ENCODE assay signal across 8 cellular contexts in the genomic region with DNA sequence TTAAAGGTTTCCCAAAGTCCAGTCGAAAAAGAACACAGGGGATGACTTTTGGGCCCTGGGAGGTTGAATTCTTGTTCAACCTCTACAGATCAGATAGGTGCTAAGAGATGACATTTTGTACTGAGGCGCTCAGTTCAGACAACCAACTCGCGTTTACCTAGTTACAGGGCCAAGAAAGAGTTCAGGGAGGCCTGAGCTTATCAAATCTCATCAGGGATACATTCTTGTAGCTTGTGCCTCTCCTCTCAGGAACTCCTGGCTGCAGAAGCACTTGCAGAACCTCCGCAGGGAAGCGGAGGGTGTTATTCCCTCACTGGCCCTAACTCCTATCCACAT. TPM values are rescaled to one million over a fixed set of nuclear protein-coding genes. Genes with fewer than 3 reads are reported as not detected.
DNase-seq lines count a peak whose midpoint lies in the region; ATAC-seq and TF ChIP-seq lines count a peak whose summit lies in the region.

No MANE protein-coding gene starts in this region.

- TF ChIP-seq CTCF in kidney epithelial cell (IDR thresholded peaks at IDR 0.05; ENCODE audit: insufficient read depth, low read length, poor library complexity, severe bottlenecking) (no peak), thyroid gland (IDR thresholded peaks at IDR 0.05) (no peak)

- H3K4me1 ChIP-seq in adipocyte (ENCODE audit: control insufficient read depth, insufficient read depth, low read length) (peaks cover 15% of the 10 kb centered on the region), thyroid gland (peaks cover 13 to 23% of the 10 kb centered on the region in 2 donors)

- H3K27ac Mint-ChIP-seq in activated CD4-positive, alpha-beta T cell treated with anti-CD3 and anti-CD28 coated beads for 36 hours, result peak overlapping the region; percentile 98

- no peak for DNase-seq in activated CD4-positive, alpha-beta T cell treated with anti-CD3 and anti-CD28 coated beads for 36 hours
- no peak for DNase-seq in activated CD4-positive, alpha-beta T cell treated with anti-CD3 and anti-CD28 coated beads for 48 hours
- DNase-seq in adipocyte (ENCODE audit: low read depth), result peak; percentile 9
- no peak for DNase-seq in kidney epithelial cell (ENCODE audit: low read depth)
- no peak for DNase-seq in thyroid gland
- no peak for DNase-seq in stimulated activated CD4-positive, alpha-beta T cell treated with anti-CD3 and anti-CD28 coated beads, Interleukin-2, amount 100 ng/mL, for 48 hours
- DNase-seq in activated CD8-positive, alpha-beta memory T cell treated with anti-CD3 and anti-CD28 coated beads for 24 hours, result no peak
- no peak for DNase-seq in foreskin melanocyte

- H3K27me3 ChIP-seq in adipocyte (replicated peaks; ENCODE audit: control insufficient read depth, insufficient read depth, low read length) (no peaks in the 10 kb centered on the region), kidney epithelial cell (ENCODE audit: control insufficient read depth, insufficient read depth, low read length) (no peaks in the 10 kb centered on the region), thyroid gland (no peaks in the 10 kb centered on the region)

- H3K4me3 Mint-ChIP-seq in activated CD4-positive, alpha-beta T cell treated with anti-CD3 and anti-CD28 coated beads for 36 hours, result peak overlapping the region; percentile 93

- peaks cover 30% of the 10 kb centered on the region for H3K36me3 ChIP-seq in adipocyte (ENCODE audit: control insufficient read depth, insufficient read depth, low read length, severe bottlenecking)
- peaks cover 4% of the 10 kb centered on the region for H3K36me3 ChIP-seq in kidney epithelial cell (ENCODE audit: control insufficient read depth, insufficient read depth, low read length)
- H3K36me3 ChIP-seq in thyroid gland, result peaks cover 10 to 20% of the 10 kb centered on the region in 2 donors

- WGBS in thyroid gland, 2 donors, result 27 to 31% methylated on average over 6 of the region's 6 CpGs

- peak overlapping the region; percentile 94 for H3K9ac ChIP-seq in adipocyte (ENCODE audit: low read length)

- H3K4me1 Mint-ChIP-seq in activated CD4-positive, alpha-beta T cell treated with anti-CD3 and anti-CD28 coated beads for 36 hours, result peaks cover 15% of the 10 kb centered on the region

- POLR2A ChIA-PET in activated CD4-positive, alpha-beta T cell treated with anti-CD3 and anti-CD28 coated beads for 36 hours (lab: Charles Lee), result interaction anchor here (0.7 to 1.9 kb wide), 2 partner anchors 20 to 197 kb away, joined by 3 to 8 read pairs; partner anchors contain the start of gene ZNF671

- no peaks in the 10 kb centered on the region for H3K27me3 Mint-ChIP-seq in activated CD4-positive, alpha-beta T cell treated with anti-CD3 and anti-CD28 coated beads for 36 hours

- peaks cover 34% of the 10 kb centered on the region for H3K9me3 Mint-ChIP-seq in activated CD4-positive, alpha-beta T cell treated with anti-CD3 and anti-CD28 coated beads for 36 hours (ENCODE audit: low read depth)

- intact Hi-C loops in activated CD4-positive, alpha-beta T cell treated with anti-CD3 and anti-CD28 coated beads for 36 hours (cut with DNase I, micrococcal nuclease), result loop anchor here (2.0 to 5.0 kb wide), 3 partner anchors 65 to 407 kb away; partner anchors contain the start of genes ZNF416 (in 1 of the 2) and ZNF552 (in 1 of the 2)
- intact Hi-C loops in thyroid gland (cut with DNase I), result loop anchor here (10.0 kb wide), 1 partner anchor 147 kb away; no protein-coding TSS in a partner anchor

- no peaks in the 10 kb centered on the region for H3K9me3 ChIP-seq in adipocyte (ENCODE audit: control insufficient read depth, low read length)
- H3K9me3 ChIP-seq in thyroid gland, result no peaks in the 10 kb centered on the region

- H3K4me3 ChIP-seq in adipocyte (ENCODE audit: low read length) (peak overlapping the region; percentile 93), kidney epithelial cell (ENCODE audit: low read depth, low read length) (peak overlapping the region; percentile 89), thyroid gland (replicated peaks in 1 of 3) (peak overlapping the region; percentile 63 to 95 (median 68))

- no peak for TF ChIP-seq POLR2A in thyroid gland (IDR thresholded peaks at IDR 0.05)

- ATAC-seq in activated CD4-positive, alpha-beta T cell treated with anti-CD3 and anti-CD28 coated beads for 36 hours, result no peak

- H3K36me3 Mint-ChIP-seq in activated CD4-positive, alpha-beta T cell treated with anti-CD3 and anti-CD28 coated beads for 36 hours (ENCODE audit: low read depth), result peaks cover 60% of the 10 kb centered on the region

- peak overlapping the region in 2 of 3 donors; percentile 74 to 85 for H3K27ac ChIP-seq in thyroid gland

- CTCF ChIA-PET in activated CD4-positive, alpha-beta T cell treated with anti-CD3 and anti-CD28 coated beads for 36 hours (lab: Charles Lee), result interaction anchor here (1.2 kb wide), 1 partner anchor 13 kb away, joined by 3 read pairs; no protein-coding TSS in a partner anchor

RNA-seq across cellular contexts. Expression of gene ZNF776, which starts 0.8 kb away (rescaled TPM):
- total RNA-seq in activated CD4-positive, alpha-beta T cell treated with anti-CD3 and anti-CD28 coated beads for 36 hours, result 10 to 100 TPM in 1 of 2 experiments, 1 to 10 TPM in 1; 8.9 to 14.7 TPM
- total RNA-seq in kidney epithelial cell (9.9 and 12.2 TPM in 2 replicates), thyroid gland (10 to 100 TPM; 17.6 to 24.4 (median 22.4) TPM)

RNA-seq across cellular contexts. Expression of gene ZNF671, which starts 20.0 kb away (rescaled TPM):
- total RNA-seq in activated CD4-positive, alpha-beta T cell treated with anti-CD3 and anti-CD28 coated beads for 36 hours, result 1 to 10 TPM; 7.5 to 8.8 TPM
- total RNA-seq in kidney epithelial cell (2.9 and 4.2 TPM in 2 replicates), thyroid gland (10 to 100 TPM; 16.8 to 27.6 (median 20.7) TPM)

RNA-seq across cellular contexts. Expression of gene ZNF586, which starts 22.0 kb away (rescaled TPM):
- total RNA-seq in activated CD4-positive, alpha-beta T cell treated with anti-CD3 and anti-CD28 coated beads for 36 hours, result 10 to 100 TPM; 20.3 to 20.5 TPM
- 9.0 and 10.9 TPM in 2 replicates for total RNA-seq in kidney epithelial cell
- total RNA-seq in thyroid gland, result 10 to 100 TPM; 23.8 to 30.5 (median 27.5) TPM

RNA-seq across cellular contexts. Expression of gene ZNF154, which starts 38.4 kb away (rescaled TPM):
- 1 to 10 TPM; 4.4 to 5.0 TPM for total RNA-seq in activated CD4-positive, alpha-beta T cell treated with anti-CD3 and anti-CD28 coated beads for 36 hours
- total RNA-seq in kidney epithelial cell, result 2.9 and 3.3 TPM in 2 replicates
- total RNA-seq in thyroid gland, result 10 to 100 TPM; 15.6 to 25.8 (median 18.2) TPM
